In genomic region chr1:21232044-21232443, GRCh38 we compare ENCODE assay signal across 9 cellular contexts. TPM values are rescaled to one million over a fixed set of nuclear protein-coding genes. Genes with fewer than 3 reads are reported as not detected.
A peak's percentile ranks its signal among the peaks of the same experiment; 100 is the strongest.
DNase-seq lines count a peak whose midpoint lies in the region; ATAC-seq and TF ChIP-seq lines count a peak whose summit lies in the region.
"Had no signal": no experiment of that assay in that cellular context is flagged by ENCODE, and none has a peak within 500 bp of the region (broad histone marks: within the 10 kb centered on the region; RNA-seq: fewer than 3 reads in every experiment).

No MANE protein-coding gene starts in this region.

- TF ChIP-seq CTCF in cardiac fibroblast (IDR thresholded peaks at IDR 0.05; ENCODE audit: low read depth, low read length) (peak; percentile 71), thyroid gland (IDR thresholded peaks at IDR 0.05) (peak; percentile 58 to 91 (median 75))

- no peaks in the 10 kb centered on the region for H3K4me1 ChIP-seq in thyroid gland

- intact Hi-C loops in thyroid gland (cut with DNase I), result loop anchor here (2.0 kb wide), 1 partner anchor 137 kb away; no protein-coding TSS in a partner anchor

- DNase-seq in NCI-H2081 (lab: John Stamatoyannopoulos, UW), result peak; percentile 47 to 53
- no peak for DNase-seq in NCI-H2081 treated with DMSO at 0.1 percent for 48 hours (lab: John Stamatoyannopoulos, UW)
- DNase-seq in RPMI8226, result peak; percentile 44
- peak; percentile 71 to 77 for DNase-seq in cardiac fibroblast (ENCODE audit: low read depth in 2 of 2)
- DNase-seq in kidney glomerular epithelial cell (lab: John Stamatoyannopoulos, UW), result peak; percentile 19
- DNase-seq in thyroid gland, result peak; percentile 36 to 45

- no peaks in the 10 kb centered on the region for H3K9me3 ChIP-seq in thyroid gland
- H3K9me3 ChIP-seq: BLaER1 treated with 17β-estradiol and CSF1 and Interleukin-3, amounts not matched to agents 10 nM and 100 nM had no signal

- H3K27me3 ChIP-seq in thyroid gland, result no peaks in the 10 kb centered on the region
- H3K27me3 ChIP-seq: BLaER1 treated with 17β-estradiol and CSF1 and Interleukin-3, amounts not matched to agents 10 nM and 100 nM had no signal

- TF ChIP-seq POLR2A in thyroid gland (IDR thresholded peaks at IDR 0.05), result no peak

- H3K4me3 ChIP-seq in cardiac fibroblast (replicated peaks in 1 of 2; ENCODE audit: low read depth in 2 of 2, low read length in 2 of 2) (no peak overlapping the region), thyroid gland (replicated peaks in 1 of 3) (no peak overlapping the region)
- H3K4me3 ChIP-seq: BLaER1 treated with 17β-estradiol and CSF1 and Interleukin-3, amounts not matched to agents 10 nM and 100 nM had no signal

- no peak overlapping the region for H3K27ac ChIP-seq in thyroid gland
- H3K27ac ChIP-seq: BLaER1 treated with 17β-estradiol and CSF1 and Interleukin-3, amounts not matched to agents 10 nM and 100 nM had no signal

- peak; percentile 92 for TF ChIP-seq RAD21 in Ishikawa (IDR thresholded peaks at IDR 0.05; ENCODE audit: low read depth)

- WGBS in thyroid gland, 2 donors, result 79 to 84% methylated on average over 3 of the region's 3 CpGs

- peaks cover 58 to 66% of the 10 kb centered on the region in 2 donors for H3K36me3 ChIP-seq in thyroid gland

- ATAC-seq in GM21717 (IDR thresholded peaks at IDR 0.05; ENCODE audit: unreplicated experiment), result no peak

- no peak for TF ChIP-seq EP300 in Ishikawa (IDR thresholded peaks at IDR 0.05; ENCODE audit: borderline replicate concordance)

TF ChIP-seq in Ishikawa, 13 proteins besides CTCF, POLR2A, EP300 and RAD21:
- TF ChIP-seq YY1 (IDR thresholded peaks at IDR 0.05; ENCODE audit: low read depth), result no peak
- TF ChIP-seq MAX (IDR thresholded peaks at IDR 0.05), result no peak
- TF ChIP-seq TEAD4 (IDR thresholded peaks at IDR 0.05), result no peak
- TF ChIP-seq CEBPB (IDR thresholded peaks at IDR 0.05), result no peak
- TF ChIP-seq NFIC (IDR thresholded peaks at IDR 0.05), result no peak
- no peak for TF ChIP-seq FOXM1 (IDR thresholded peaks at IDR 0.05; ENCODE audit: borderline replicate concordance, low read depth)
- TF ChIP-seq EGR1 (IDR thresholded peaks at IDR 0.05), result no peak
TF ChIP-seq in Ishikawa: peak in this region for 0.

RNA-seq across cellular contexts. Expression of gene EIF4G3, which starts 55.3 kb away (rescaled TPM):
- 100 to 1,000 TPM in 3 of 4 donors, 10 to 100 TPM in 1; 68.9 to 110 (median 104) TPM for total RNA-seq in thyroid gland

RNA-seq across cellular contexts. Expression of gene ECE1, which starts 58.2 kb away (rescaled TPM):
- 100 to 1,000 TPM in 2 of 4 donors, 10 to 100 TPM in 2; 74.5 to 146 (median 97.2) TPM for total RNA-seq in thyroid gland
